In genomic region chr11:72080326-72081183, GRCh38 we compare ENCODE assay signal across 8 cellular contexts. TPM values are rescaled to one million over a fixed set of nuclear protein-coding genes. Genes with fewer than 3 reads are reported as not detected.
A peak's percentile ranks its signal among the peaks of the same experiment; 100 is the strongest.
DNase-seq lines count a peak whose midpoint lies in the region; ATAC-seq and TF ChIP-seq lines count a peak whose summit lies in the region.

A gene with protein sequence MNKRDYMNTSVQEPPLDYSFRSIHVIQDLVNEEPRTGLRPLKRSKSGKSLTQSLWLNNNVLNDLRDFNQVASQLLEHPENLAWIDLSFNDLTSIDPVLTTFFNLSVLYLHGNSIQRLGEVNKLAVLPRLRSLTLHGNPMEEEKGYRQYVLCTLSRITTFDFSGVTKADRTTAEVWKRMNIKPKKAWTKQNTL (plus strand): TSS chr11:72080850. CDS start chr11:72089084, 8,234 bp downstream.
A gene with protein sequence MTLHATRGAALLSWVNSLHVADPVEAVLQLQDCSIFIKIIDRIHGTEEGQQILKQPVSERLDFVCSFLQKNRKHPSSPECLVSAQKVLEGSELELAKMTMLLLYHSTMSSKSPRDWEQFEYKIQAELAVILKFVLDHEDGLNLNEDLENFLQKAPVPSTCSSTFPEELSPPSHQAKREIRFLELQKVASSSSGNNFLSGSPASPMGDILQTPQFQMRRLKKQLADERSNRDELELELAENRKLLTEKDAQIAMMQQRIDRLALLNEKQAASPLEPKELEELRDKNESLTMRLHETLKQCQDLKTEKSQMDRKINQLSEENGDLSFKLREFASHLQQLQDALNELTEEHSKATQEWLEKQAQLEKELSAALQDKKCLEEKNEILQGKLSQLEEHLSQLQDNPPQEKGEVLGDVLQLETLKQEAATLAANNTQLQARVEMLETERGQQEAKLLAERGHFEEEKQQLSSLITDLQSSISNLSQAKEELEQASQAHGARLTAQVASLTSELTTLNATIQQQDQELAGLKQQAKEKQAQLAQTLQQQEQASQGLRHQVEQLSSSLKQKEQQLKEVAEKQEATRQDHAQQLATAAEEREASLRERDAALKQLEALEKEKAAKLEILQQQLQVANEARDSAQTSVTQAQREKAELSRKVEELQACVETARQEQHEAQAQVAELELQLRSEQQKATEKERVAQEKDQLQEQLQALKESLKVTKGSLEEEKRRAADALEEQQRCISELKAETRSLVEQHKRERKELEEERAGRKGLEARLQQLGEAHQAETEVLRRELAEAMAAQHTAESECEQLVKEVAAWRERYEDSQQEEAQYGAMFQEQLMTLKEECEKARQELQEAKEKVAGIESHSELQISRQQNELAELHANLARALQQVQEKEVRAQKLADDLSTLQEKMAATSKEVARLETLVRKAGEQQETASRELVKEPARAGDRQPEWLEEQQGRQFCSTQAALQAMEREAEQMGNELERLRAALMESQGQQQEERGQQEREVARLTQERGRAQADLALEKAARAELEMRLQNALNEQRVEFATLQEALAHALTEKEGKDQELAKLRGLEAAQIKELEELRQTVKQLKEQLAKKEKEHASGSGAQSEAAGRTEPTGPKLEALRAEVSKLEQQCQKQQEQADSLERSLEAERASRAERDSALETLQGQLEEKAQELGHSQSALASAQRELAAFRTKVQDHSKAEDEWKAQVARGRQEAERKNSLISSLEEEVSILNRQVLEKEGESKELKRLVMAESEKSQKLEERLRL (N-terminal part only) (minus strand): TSS chr11:72080542. CDS start chr11:72035943, 44,599 bp downstream.

- peak; percentile 89 to 90 for ATAC-seq in naive B cell (ENCODE audit: low read depth in 2 of 2)
- ATAC-seq in stimulated activated effector memory CD8-positive, alpha-beta T cell treated with anti-CD3 and anti-CD28 coated beads, Interleukin-12 subunit alpha, Interleukin-12 subunit beta, amount 100 ng/mL, for 72 hours: peak; percentile 97

- peak within 1 kb of the TSS; percentile 85 to 99 (median 97) for H3K4me3 Mint-ChIP-seq in naive B cell
- peak within 1 kb of the TSS; percentile 98 for H3K4me3 Mint-ChIP-seq in stimulated activated effector memory CD8-positive, alpha-beta T cell treated with anti-CD3 and anti-CD28 coated beads, Interleukin-12 subunit alpha, Interleukin-12 subunit beta, amount 100 ng/mL, for 72 hours

- peak; percentile 100 for DNase-seq in EH (ENCODE audit: low read depth)
- peak; percentile 97 for DNase-seq in GOT3 (lab: John Stamatoyannopoulos, UW)
- peak; percentile 100 for DNase-seq in LHCN-M2 (ENCODE audit: low read depth)
- DNase-seq in RPMI7951 (ENCODE audit: low read depth): peak; percentile 100
- peak; percentile 97 to 98 for DNase-seq in activated T-helper 1 cell treated with anti-CD3 and anti-CD28 coated beads, Interleukin-2, amount 50 U/mL, for 16 hours (ENCODE audit: low read depth in 1 of 2, low spot score in 1 of 2)
- peak; percentile 100 for DNase-seq in fibroblast of lung (ENCODE audit: low read depth in 2 of 2)
- peak; percentile 99 for DNase-seq in naive B cell
- DNase-seq in stimulated activated effector memory CD8-positive, alpha-beta T cell treated with anti-CD3 and anti-CD28 coated beads, Interleukin-12 subunit alpha, Interleukin-12 subunit beta, amount 100 ng/mL, for 72 hours (ENCODE audit: low spot score in 2 of 2): peak; percentile 91 to 99

- H3K79me2 ChIP-seq in fibroblast of lung (ENCODE audit: control insufficient read depth, insufficient read depth, low read length): peaks cover 42% of the 10 kb centered on the region

- peaks cover 41 to 43% (median 41%) of the 10 kb centered on the region in 3 donors for H3K4me1 Mint-ChIP-seq in naive B cell
- H3K4me1 Mint-ChIP-seq in stimulated activated effector memory CD8-positive, alpha-beta T cell treated with anti-CD3 and anti-CD28 coated beads, Interleukin-12 subunit alpha, Interleukin-12 subunit beta, amount 100 ng/mL, for 72 hours: peaks cover 43% of the 10 kb centered on the region

- peak within 1 kb of the TSS; percentile 99 for H3K4me2 ChIP-seq in fibroblast of lung (ENCODE audit: extremely low read depth, insufficient read depth, low read length)

- H3K27me3 Mint-ChIP-seq in naive B cell: no peaks in the 10 kb centered on the region

- peak within 1 kb of the TSS; percentile 77 to 92 (median 84) for H3K4me3 ChIP-seq in fibroblast of lung (replicated peaks in 1 of 4; ENCODE audit: control extremely low read depth in 1 of 4, insufficient read depth in 1 of 4, low read depth in 3 of 4, low read length in 4 of 4)

- no peaks in the 10 kb centered on the region for H3K27me3 ChIP-seq in fibroblast of lung (ENCODE audit: control insufficient read depth, insufficient read depth, low read length)

- peaks cover 2% of the 10 kb centered on the region for H3K4me1 ChIP-seq in fibroblast of lung (ENCODE audit: control insufficient read depth, extremely low read depth, insufficient read depth, low read length)

- H3K36me3 ChIP-seq in fibroblast of lung (ENCODE audit: control insufficient read depth, insufficient read depth, low read length): no peaks in the 10 kb centered on the region

- peak within 1 kb of the TSS; percentile 96 for H3K27ac ChIP-seq in fibroblast of lung (ENCODE audit: insufficient read depth, low read length)

- H2AFZ ChIP-seq in fibroblast of lung (ENCODE audit: low read length): peak within 1 kb of the TSS; percentile 96

- H3K36me3 Mint-ChIP-seq in naive B cell: no peaks in the 10 kb centered on the region
- H3K36me3 Mint-ChIP-seq in stimulated activated effector memory CD8-positive, alpha-beta T cell treated with anti-CD3 and anti-CD28 coated beads, Interleukin-12 subunit alpha, Interleukin-12 subunit beta, amount 100 ng/mL, for 72 hours: peaks cover 25% of the 10 kb centered on the region

- H3K9ac ChIP-seq in fibroblast of lung (ENCODE audit: insufficient read depth, low read length): peak within 1 kb of the TSS; percentile 72

- no peaks in the 10 kb centered on the region for H3K9me3 ChIP-seq in fibroblast of lung (ENCODE audit: control insufficient read depth, insufficient read depth, low read depth, low read length)

- H3K9me3 Mint-ChIP-seq in naive B cell: no peaks in the 10 kb centered on the region
- H3K9me3 Mint-ChIP-seq in stimulated activated effector memory CD8-positive, alpha-beta T cell treated with anti-CD3 and anti-CD28 coated beads, Interleukin-12 subunit alpha, Interleukin-12 subunit beta, amount 100 ng/mL, for 72 hours: no peaks in the 10 kb centered on the region

- H3K27ac Mint-ChIP-seq in naive B cell: peak within 1 kb of the TSS; percentile 95 to 100 (median 100)
- H3K27ac Mint-ChIP-seq in stimulated activated effector memory CD8-positive, alpha-beta T cell treated with anti-CD3 and anti-CD28 coated beads, Interleukin-12 subunit alpha, Interleukin-12 subunit beta, amount 100 ng/mL, for 72 hours: peak within 1 kb of the TSS; percentile 97

- no peak for TF ChIP-seq CTCF in fibroblast of lung (conservative IDR thresholded peaks at IDR 0.05 in 1 of 2, IDR thresholded peaks at IDR 0.05 in 1 of 2; ENCODE audit: low read depth in 1 of 2, low read length in 2 of 2)

- no peaks in the 10 kb centered on the region for H4K20me1 ChIP-seq in fibroblast of lung (ENCODE audit: control insufficient read depth, extremely low read depth, insufficient read depth, low read length)

RNA-seq across cellular contexts. Expression of the first gene that starts in this region (rescaled TPM):
- total RNA-seq in LHCN-M2 (2014; rRNA removed) (6.4 and 7.8 TPM in 2 replicates), fibroblast of lung (5.0 and 5.4 TPM in 2 replicates)
- polyA plus RNA-seq in LHCN-M2 (2012): 11.7 TPM
- 12.0 and 12.2 TPM in 2 replicates for total RNA-seq in RPMI7951 (2014; rRNA removed; shearing (Covaris generic))
- polyA plus RNA-seq in fibroblast of lung (6.9 and 8.9 TPM in 2 replicates), naive B cell (ENCODE audit: low read depth in 6 of 6) (1 to 10 TPM; 1.6 to 6.2 (median 3.2) TPM)
- 9.0 and 9.9 TPM in 2 replicates for polyA plus RNA-seq in fibroblast of lung (2012)
- 6.2 and 10.5 TPM in 2 replicates for polyA minus RNA-seq in fibroblast of lung (ENCODE audit: low replicate concordance)

RNA-seq across cellular contexts. Expression of the second gene that starts in this region (rescaled TPM):
- total RNA-seq in LHCN-M2 (2014; rRNA removed) (120 and 132 TPM in 2 replicates), fibroblast of lung (190 and 247 TPM in 2 replicates)
- 69.9 TPM for polyA plus RNA-seq in LHCN-M2 (2012)
- total RNA-seq in RPMI7951 (2014; rRNA removed; shearing (Covaris generic)): 109 and 130 TPM in 2 replicates
- polyA plus RNA-seq in fibroblast of lung (59.0 and 61.6 TPM in 2 replicates), naive B cell (ENCODE audit: low read depth in 6 of 6) (100 to 1,000 TPM in 1 of 6 donors, 10 to 100 TPM in 4, 1 to 10 TPM in 1; 5.4 to 102 (median 20.4) TPM)
- polyA plus RNA-seq in fibroblast of lung (2012): 81.1 and 84.5 TPM in 2 replicates
- polyA minus RNA-seq in fibroblast of lung (ENCODE audit: low replicate concordance): 259 and 321 TPM in 2 replicates

Comparison
In these comparisons a context has a peak if more than half of its experiments do, and no peak if none do; other contexts are left out.
1. Peak in every context shown above with its lines: DNase-seq, ATAC-seq, H3K4me3 ChIP-seq and H3K27ac ChIP-seq.